Comparison of ENCODE assay signal across 8 cellular contexts in the genomic region with DNA sequence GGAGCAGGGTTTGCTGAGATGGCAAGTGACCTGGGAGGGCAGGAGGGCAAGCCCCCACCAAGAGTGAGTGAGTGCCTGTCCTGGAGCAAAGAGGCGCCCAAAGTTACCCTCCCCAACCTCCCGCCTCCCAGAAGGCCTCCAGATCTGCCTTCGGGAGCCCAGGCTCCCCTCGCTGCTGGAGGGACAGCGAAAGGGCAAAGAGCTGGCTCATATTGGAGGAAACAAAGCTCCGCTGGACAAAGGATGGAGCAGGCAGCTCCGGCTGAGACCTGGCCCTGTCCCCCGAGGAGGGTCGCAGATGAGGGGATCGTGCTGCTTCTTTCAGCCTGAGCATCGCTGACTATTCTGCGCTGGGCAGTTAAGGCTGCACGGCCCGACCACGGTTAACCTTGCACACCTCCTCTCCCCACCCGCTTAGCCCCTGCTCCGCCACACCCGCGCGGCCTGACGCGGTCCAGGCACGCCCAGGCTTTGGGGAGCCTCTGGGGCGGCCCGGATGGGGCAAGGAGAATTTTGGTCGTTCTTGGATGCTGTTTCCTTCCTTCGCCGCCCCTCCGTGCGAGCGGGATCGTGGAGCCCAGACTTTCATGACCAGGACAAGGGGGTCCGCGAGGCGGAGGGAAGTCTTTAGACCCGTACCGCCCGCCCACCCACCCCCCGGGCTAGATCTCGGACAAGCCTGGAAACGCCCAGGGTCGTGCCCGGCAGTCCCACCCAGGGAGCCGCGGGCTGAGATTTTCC. TPM values are rescaled to one million over a fixed set of nuclear protein-coding genes. Genes with fewer than 3 reads are reported as not detected.
DNase-seq lines count a peak whose midpoint lies in the region; ATAC-seq and TF ChIP-seq lines count a peak whose summit lies in the region.

No MANE protein-coding gene starts in this region.

- TF ChIP-seq CTCF in AG09309 (IDR thresholded peaks at IDR 0.05; ENCODE audit: control insufficient read depth, insufficient read depth, low read depth, low read length, missing control alignments) (no peak), fibroblast of pulmonary artery (IDR thresholded peaks at IDR 0.05; ENCODE audit: low read length, missing control alignments) (no peak)

- H3K27ac ChIP-seq in neuronal stem cell (replicated peaks; ENCODE audit: low read length): no peak overlapping the region

- no CpG with 5 or more reads among the region's 45 CpGs for WGBS in neuronal stem cell (ENCODE audit: extremely low coverage in 2 of 2, insufficient read length in 2 of 2, insufficient replicate concordance in 1 of 2), 2 donors

- H2AFZ ChIP-seq in neuronal stem cell (ENCODE audit: low read length): peak overlapping the region; percentile 84

- CTCF ChIA-PET in activated CD8-positive, alpha-beta memory T cell treated with anti-CD3 and anti-CD28 coated beads, Interleukin-2, amount 10 ng/mL, durations not matched to agents 7 days and 5 days (lab: Charles Lee): interaction anchor here (0.9 to 1.0 kb wide), 2 partner anchors 10 to 31 kb away, joined by 4 read pairs; partner anchors contain the start of gene DLEC1

- peak overlapping the region; percentile 69 for H3K4me2 ChIP-seq in neuronal stem cell (ENCODE audit: insufficient read depth, low read length, poor library complexity, severe bottlenecking)

- H3K79me1 ChIP-seq in neuronal stem cell (ENCODE audit: low read depth, low read length): peaks cover 5% of the 10 kb centered on the region

- peaks cover 3 to 43% of the 10 kb centered on the region in 2 donors for H3K36me3 ChIP-seq in neuronal stem cell (replicated peaks in 1 of 2; ENCODE audit: control insufficient read depth in 2 of 2, insufficient read depth in 2 of 2, low read length in 2 of 2)

- peak overlapping the region; percentile 84 for H3K18ac ChIP-seq in neuronal stem cell (ENCODE audit: low read length)

- peak overlapping the region; percentile 51 for H2AK5ac ChIP-seq in neuronal stem cell (ENCODE audit: low read depth, low read length)

- no peaks in the 10 kb centered on the region for H3K27me3 Mint-ChIP-seq in T-helper 17 cell
- peaks cover 15% of the 10 kb centered on the region for H3K27me3 Mint-ChIP-seq in activated CD8-positive, alpha-beta memory T cell treated with anti-CD3 and anti-CD28 coated beads, Interleukin-2, amount 10 ng/mL, durations not matched to agents 7 days and 5 days

- peak overlapping the region; percentile 19 for H2BK15ac ChIP-seq in neuronal stem cell (ENCODE audit: low read length)

- no peak overlapping the region for H2BK120ac ChIP-seq in neuronal stem cell (ENCODE audit: low read depth, low read length)

- peaks cover 0 to 18% (median 17%) of the 10 kb centered on the region in 3 experiments for H3K27me3 ChIP-seq in neuronal stem cell (ENCODE audit: control insufficient read depth in 3 of 3, insufficient read depth in 3 of 3, low read depth in 1 of 3, low read length in 3 of 3)

- no peaks in the 10 kb centered on the region for H3K9me3 Mint-ChIP-seq in activated CD8-positive, alpha-beta memory T cell treated with anti-CD3 and anti-CD28 coated beads, Interleukin-2, amount 10 ng/mL, durations not matched to agents 7 days and 5 days (ENCODE audit: low read depth)

- H4K91ac ChIP-seq in neuronal stem cell (ENCODE audit: low read depth, low read length, poor library complexity): no peak overlapping the region

- no peak overlapping the region for H4K8ac ChIP-seq in neuronal stem cell (ENCODE audit: low read depth, low read length)

- no peak overlapping the region for H3K4ac ChIP-seq in neuronal stem cell (ENCODE audit: low read length)

- H3K23ac ChIP-seq in neuronal stem cell (ENCODE audit: low read depth, low read length, poor library complexity): no peak overlapping the region

- H3K27ac Mint-ChIP-seq in T-helper 17 cell: peak overlapping the region; percentile 88
- H3K27ac Mint-ChIP-seq in activated CD8-positive, alpha-beta memory T cell treated with anti-CD3 and anti-CD28 coated beads, Interleukin-2, amount 10 ng/mL, durations not matched to agents 7 days and 5 days: no peak overlapping the region

- H3K9me3 ChIP-seq in T-helper 17 cell (ENCODE audit: control insufficient read depth, low read length, poor library complexity, severe bottlenecking) (peaks cover 3% of the 10 kb centered on the region), neuronal stem cell (replicated peaks in 1 of 2; ENCODE audit: control insufficient read depth in 2 of 2, insufficient read depth in 1 of 2, low read depth in 1 of 2, low read length in 2 of 2) (no peaks in the 10 kb centered on the region)

- H3K4me3 Mint-ChIP-seq in T-helper 17 cell: peak overlapping the region; percentile 86
- H3K4me3 Mint-ChIP-seq in activated CD8-positive, alpha-beta memory T cell treated with anti-CD3 and anti-CD28 coated beads, Interleukin-2, amount 10 ng/mL, durations not matched to agents 7 days and 5 days: no peak overlapping the region

- H2BK5ac ChIP-seq in neuronal stem cell (ENCODE audit: low read length): peak overlapping the region; percentile 84

- H3K4me3 ChIP-seq in AG09309 (ENCODE audit: control insufficient read depth, low read depth, low read length) (peak overlapping the region; percentile 74), fibroblast of pulmonary artery (replicated peaks; ENCODE audit: low read depth, low read length) (peak overlapping the region; percentile 63), neuronal stem cell (ENCODE audit: low read length in 2 of 2) (peak overlapping the region; percentile 96 to 97)

- H3K4me1 Mint-ChIP-seq in T-helper 17 cell: peaks cover 48% of the 10 kb centered on the region
- H3K4me1 Mint-ChIP-seq in activated CD8-positive, alpha-beta memory T cell treated with anti-CD3 and anti-CD28 coated beads, Interleukin-2, amount 10 ng/mL, durations not matched to agents 7 days and 5 days: peaks cover 29% of the 10 kb centered on the region

- H3K36me3 Mint-ChIP-seq in T-helper 17 cell (ENCODE audit: low read depth): no peaks in the 10 kb centered on the region
- no peaks in the 10 kb centered on the region for H3K36me3 Mint-ChIP-seq in activated CD8-positive, alpha-beta memory T cell treated with anti-CD3 and anti-CD28 coated beads, Interleukin-2, amount 10 ng/mL, durations not matched to agents 7 days and 5 days

- ATAC-seq in T-helper 17 cell (no peak), HG02938 (IDR thresholded peaks at IDR 0.05; ENCODE audit: unreplicated experiment) (no peak)
- ATAC-seq in activated CD8-positive, alpha-beta memory T cell treated with anti-CD3 and anti-CD28 coated beads, Interleukin-2, amount 10 ng/mL, durations not matched to agents 7 days and 5 days: no peak

- H3K14ac ChIP-seq in neuronal stem cell (ENCODE audit: low read length): peak overlapping the region; percentile 77

- DNase-seq in AG09309 (ENCODE audit: low read depth) (no peak), T-helper 17 cell (no peak), fibroblast of pulmonary artery (ENCODE audit: low read depth) (no peak), neuronal stem cell (ENCODE audit: low spot score) (peak; percentile 31)
- DNase-seq in activated CD4-positive, CD25-positive, alpha-beta regulatory T cell treated with anti-CD3 and anti-CD28 coated beads, Interleukin-2, amount 50 U/mL, for 72 hours: no peak
- no peak for DNase-seq in stimulated activated CD4-positive, alpha-beta T cell treated with anti-CD3 and anti-CD28 coated beads, Interleukin-12 subunit alpha, Interleukin-12 subunit beta, amount 100 ng/mL, for 4 hours
- DNase-seq in activated CD8-positive, alpha-beta memory T cell treated with anti-CD3 and anti-CD28 coated beads, Interleukin-2, amount 10 ng/mL, durations not matched to agents 7 days and 5 days: no peak

- H3K4me1 ChIP-seq in neuronal stem cell (ENCODE audit: control insufficient read depth in 2 of 2, insufficient read depth in 1 of 2, low read depth in 1 of 2, low read length in 2 of 2): peaks cover 13 to 17% of the 10 kb centered on the region in 2 donors

- peak overlapping the region; percentile 94 for H3K9ac ChIP-seq in neuronal stem cell (ENCODE audit: low read depth, low read length, poor library complexity)

- H2BK12ac ChIP-seq in neuronal stem cell (ENCODE audit: low read length): no peak overlapping the region

RNA-seq across cellular contexts. Expression of gene PLCD1, which starts 0.7 kb away (rescaled TPM):
- total RNA-seq in T-helper 17 cell: 10 to 100 TPM; 61.8 to 67.1 TPM
- 41.7 TPM for polyA plus RNA-seq in neuronal stem cell (2013, experiment 1 of 2)
- polyA plus RNA-seq in neuronal stem cell (2013, experiment 2 of 2): 41.2 TPM
- 10 to 100 TPM; 12.3 to 20.6 TPM for total RNA-seq in activated CD8-positive, alpha-beta memory T cell treated with anti-CD3 and anti-CD28 coated beads, Interleukin-2, amount 10 ng/mL, durations not matched to agents 7 days and 5 days

RNA-seq across cellular contexts. Expression of gene DLEC1, which starts 10.2 kb away (rescaled TPM):
- 10 to 100 TPM in 1 of 2 donors, 1 to 10 TPM in 1; 8.6 to 16.3 TPM for total RNA-seq in T-helper 17 cell
- polyA plus RNA-seq in neuronal stem cell (2013, experiment 1 of 2): 2.5 TPM
- 2.5 TPM for polyA plus RNA-seq in neuronal stem cell (2013, experiment 2 of 2)
- total RNA-seq in activated CD8-positive, alpha-beta memory T cell treated with anti-CD3 and anti-CD28 coated beads, Interleukin-2, amount 10 ng/mL, durations not matched to agents 7 days and 5 days: 1 to 10 TPM in 1 of 2 experiments, under 1 TPM in 1; 0.26 to 1.1 TPM

RNA-seq across cellular contexts. Expression of gene VILL, which starts 38.2 kb away (rescaled TPM):
- total RNA-seq in T-helper 17 cell: 10 to 100 TPM; 21.6 to 30.1 TPM
- polyA plus RNA-seq in neuronal stem cell (2013, experiment 1 of 2): 2.0 TPM
- 1.7 TPM for polyA plus RNA-seq in neuronal stem cell (2013, experiment 2 of 2)
- 10 to 100 TPM; 15.4 to 18.3 TPM for total RNA-seq in activated CD8-positive, alpha-beta memory T cell treated with anti-CD3 and anti-CD28 coated beads, Interleukin-2, amount 10 ng/mL, durations not matched to agents 7 days and 5 days

Comparison
In these comparisons a context has a peak if more than half of its experiments do, and no peak if none do; other contexts are left out.
1. RNA of gene DLEC1, which starts 10.2 kb away (total RNA-seq): 8.6 to 16.3 TPM in T-helper 17 cell; 0.26 to 1.1 TPM in activated CD8-positive, alpha-beta memory T cell treated with anti-CD3 and anti-CD28 coated beads, Interleukin-2, amount 10 ng/mL, durations not matched to agents 7 days and 5 days; every median in the first group is over 4 times any median in the second.
2. Peak in every context shown above with its lines, with median percentiles within 50 percentile points of each other: H3K4me3 ChIP-seq.